13 cellular contexts compared by ENCODE assay signal in the genomic region with DNA sequence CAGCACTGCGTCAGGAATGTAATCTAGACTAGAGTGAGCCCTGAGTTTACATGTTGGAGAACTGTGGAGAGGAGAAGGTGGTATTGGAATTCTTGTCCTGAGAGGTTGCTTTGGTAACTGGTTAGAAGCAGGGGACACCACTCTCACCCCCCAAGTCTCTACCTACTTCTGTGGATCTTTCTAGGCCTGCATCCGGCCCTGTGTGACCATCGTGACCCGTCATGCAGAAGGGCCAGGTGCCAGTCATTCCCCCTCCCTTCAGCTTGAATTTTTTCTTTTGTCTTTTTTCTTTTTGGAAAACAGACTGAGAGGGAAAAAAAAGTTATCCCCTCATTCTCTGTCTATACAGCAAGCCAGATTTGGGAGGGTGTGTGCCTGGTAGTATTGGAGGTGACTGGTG. TPM values are rescaled to one million over a fixed set of nuclear protein-coding genes. Genes with fewer than 3 reads are reported as not detected.
DNase-seq lines count a peak whose midpoint lies in the region; ATAC-seq, FAIRE-seq and TF ChIP-seq lines count a peak whose summit lies in the region.
"Had no signal": no experiment of that assay in that cellular context is flagged by ENCODE, and none has a peak within 500 bp of the region (broad histone marks: within the 10 kb centered on the region; RNA-seq: fewer than 3 reads in every experiment).

No MANE protein-coding gene starts in this region.

- no peaks in the 10 kb centered on the region for H3K27me3 ChIP-seq in Panc1 (ENCODE audit: control insufficient read depth, insufficient read depth, low read length)
- no peaks in the 10 kb centered on the region for H3K27me3 ChIP-seq in osteoblast (ENCODE audit: insufficient read depth, low read length)

- H3K4me2 ChIP-seq in A549 (peak overlapping the region; percentile 94), osteoblast (ENCODE audit: insufficient read depth, low read length) (peak overlapping the region; percentile 91)

- H3K27ac ChIP-seq in A549 (peak overlapping the region in 1 of 2 experiments; percentile 67; a peak in 3 of 6 replicates), Panc1 (ENCODE audit: low read length) (peak overlapping the region; percentile 99), epithelial cell of prostate (peak overlapping the region; percentile 81), osteoblast (ENCODE audit: low read depth, low read length) (peak overlapping the region; percentile 66)

- in situ Hi-C loops in Panc1 (cut with HindIII; ENCODE audit: low pct_unique_long_range_greater_than_20kb, low sequenced_read_pairs): no loop called here

- CTCF ChIA-PET in A549 (lab: Yijun Ruan, JAX): interaction anchor here (0.7 to 9.3 kb wide), 6 partner anchors 22 to 62 kb away, joined by 3 to 89 read pairs (median 4); no protein-coding TSS in a partner anchor
- CTCF ChIA-PET in Panc1 (lab: Charles Lee): no interaction called here

- 93% methylated on average over 4 of the region's 4 CpGs for WGBS in A549 (ENCODE audit: missing lambda C conversion rate)

- ATAC-seq in A549 (no peak), Panc1 (no peak), GM18907 (IDR thresholded peaks at IDR 0.05; ENCODE audit: unreplicated experiment) (no peak)

- TSS peak; percentile 50 for BruUV-seq in Panc1 (replicated peaks; lab: Mats Ljungman, UMichigan)

- no peak overlapping the region for H3K4me3 ChIP-seq in A549
- peak overlapping the region; percentile 53 to 81 for H3K4me3 ChIP-seq in Panc1 (ENCODE audit: low read depth in 2 of 2, low read length in 2 of 2)
- peak overlapping the region; percentile 77 for H3K4me3 ChIP-seq in osteoblast (ENCODE audit: insufficient read depth, low read length)

- intact Hi-C loops in Panc1 (cut with micrococcal nuclease; ENCODE audit: unreplicated experiment): no loop called here

- no peak for TF ChIP-seq RAD21 in A549 (conservative IDR thresholded peaks at IDR 0.05 in 1 of 2, IDR thresholded peaks at IDR 0.05 in 1 of 2)

- POLR2A ChIA-PET in A549 (lab: Yijun Ruan, JAX): no interaction called here
- POLR2A ChIA-PET in Panc1 (lab: Charles Lee): no interaction called here

- H3K4me1 ChIP-seq in A549 (peaks cover 19% of the 10 kb centered on the region), Panc1 (ENCODE audit: control insufficient read depth, insufficient read depth, low read length) (peaks cover 46% of the 10 kb centered on the region), osteoblast (ENCODE audit: insufficient read depth, low read length) (peaks cover 59% of the 10 kb centered on the region)

- no peak for TF ChIP-seq POLR2A in A549 (IDR thresholded peaks at IDR 0.05; ENCODE audit: low read length)

- peaks cover 85% of the 10 kb centered on the region for H3K79me2 ChIP-seq in osteoblast (ENCODE audit: insufficient read depth, low read length)

- H4K20me1 ChIP-seq in osteoblast (ENCODE audit: insufficient read depth, low read length): peaks cover 19% of the 10 kb centered on the region

- DNase-seq in A549 (ENCODE audit: low read depth in 1 of 2, low spot score in 1 of 2): no peak
- DNase-seq in Panc1 (ENCODE audit: low read depth, low spot score): no peak
- no peak for DNase-seq in epithelial cell of prostate (ENCODE audit: low read depth, low spot score)
- DNase-seq in osteoblast (ENCODE audit: insufficient read length, low spot score, missing footprints): peak; percentile 45
- DNase-seq in D341Med (ENCODE audit: low spot score): no peak
- no peak for DNase-seq in NCI-H187 (lab: John Stamatoyannopoulos, UW)
- no peak for DNase-seq in NCI-H446 treated with DMSO at 0.1 percent for 48 hours (lab: John Stamatoyannopoulos, UW)
- DNase-seq: NCI-H187 treated with DMSO at 0.1 percent for 48 hours; stimulated activated CD4-positive, alpha-beta T cell treated with anti-CD3 and anti-CD28 coated beads, Interleukin-12 subunit alpha, Interleukin-12 subunit beta, amount 100 ng/mL, for 4 hours had no signal

- TF ChIP-seq EP300 in A549 (IDR thresholded peaks at IDR 0.05): no peak

- H3K9me3 ChIP-seq in A549: no peaks in the 10 kb centered on the region
- H3K9me3 ChIP-seq in Panc1 (ENCODE audit: control insufficient read depth, insufficient read depth, low read depth, low read length): no peaks in the 10 kb centered on the region
- no peaks in the 10 kb centered on the region for H3K9me3 ChIP-seq in osteoblast (ENCODE audit: low read depth, low read length)

- no peak overlapping the region for H2AFZ ChIP-seq in osteoblast (ENCODE audit: low read length)

- no peaks in the 10 kb centered on the region for H3K36me3 ChIP-seq in Panc1 (ENCODE audit: control insufficient read depth, insufficient read depth, low read length)
- peaks cover 42% of the 10 kb centered on the region for H3K36me3 ChIP-seq in osteoblast (ENCODE audit: insufficient read depth, low read length)

- TF ChIP-seq CTCF in A549 (IDR thresholded peaks at IDR 0.05) (no peak), Panc1 (IDR thresholded peaks at IDR 0.05) (no peak), osteoblast (IDR thresholded peaks at IDR 0.05; ENCODE audit: extremely low read depth, low read depth, low read length) (no peak)

- no peak for FAIRE-seq in A549 (lab: Jason Lieb, UNC)
- FAIRE-seq: RCC 7860, TTC549 had no signal

TF ChIP-seq in A549, 52 proteins besides CTCF, POLR2A, EP300 and RAD21:
- no peak for TF ChIP-seq CBX2 (IDR thresholded peaks at IDR 0.05; ENCODE audit: borderline replicate concordance, low read depth)
- no peak for TF ChIP-seq FOXS1 (CRISPR knock-in tag; IDR thresholded peaks at IDR 0.05)
- TF ChIP-seq, protein P1, sequence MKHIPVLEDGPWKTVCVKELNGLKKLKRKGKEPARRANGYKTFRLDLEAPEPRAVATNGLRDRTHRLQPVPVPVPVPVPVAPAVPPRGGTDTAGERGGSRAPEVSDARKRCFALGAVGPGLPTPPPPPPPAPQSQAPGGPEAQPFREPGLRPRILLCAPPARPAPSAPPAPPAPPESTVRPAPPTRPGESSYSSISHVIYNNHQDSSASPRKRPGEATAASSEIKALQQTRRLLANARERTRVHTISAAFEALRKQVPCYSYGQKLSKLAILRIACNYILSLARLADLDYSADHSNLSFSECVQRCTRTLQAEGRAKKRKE (CRISPR knock-in tag; IDR thresholded peaks at IDR 0.05; ENCODE audit: low read depth): no peak
- no peak for TF ChIP-seq HMGXB4 (CRISPR knock-in tag; IDR thresholded peaks at IDR 0.05; ENCODE audit: borderline replicate concordance)
- no peak for TF ChIP-seq FOSB (CRISPR knock-in tag; IDR thresholded peaks at IDR 0.05)
- TF ChIP-seq, protein P2, sequence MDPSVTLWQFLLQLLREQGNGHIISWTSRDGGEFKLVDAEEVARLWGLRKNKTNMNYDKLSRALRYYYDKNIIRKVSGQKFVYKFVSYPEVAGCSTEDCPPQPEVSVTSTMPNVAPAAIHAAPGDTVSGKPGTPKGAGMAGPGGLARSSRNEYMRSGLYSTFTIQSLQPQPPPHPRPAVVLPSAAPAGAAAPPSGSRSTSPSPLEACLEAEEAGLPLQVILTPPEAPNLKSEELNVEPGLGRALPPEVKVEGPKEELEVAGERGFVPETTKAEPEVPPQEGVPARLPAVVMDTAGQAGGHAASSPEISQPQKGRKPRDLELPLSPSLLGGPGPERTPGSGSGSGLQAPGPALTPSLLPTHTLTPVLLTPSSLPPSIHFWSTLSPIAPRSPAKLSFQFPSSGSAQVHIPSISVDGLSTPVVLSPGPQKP (IDR thresholded peaks at IDR 0.05; ENCODE audit: low read depth, low read length): no peak
- TF ChIP-seq CHD4 (IDR thresholded peaks at IDR 0.05; ENCODE audit: borderline replicate concordance): no peak
- no peak for TF ChIP-seq MAFK (IDR thresholded peaks at IDR 0.05; ENCODE audit: partially characterized antibody)
- no peak for TF ChIP-seq HOXB13 (CRISPR knock-in tag; IDR thresholded peaks at IDR 0.05; ENCODE audit: low read depth)
- no peak for TF ChIP-seq BHLHE40 (IDR thresholded peaks at IDR 0.05; ENCODE audit: low read depth, low read length)
- no peak for TF ChIP-seq MAZ (IDR thresholded peaks at IDR 0.05; ENCODE audit: borderline replicate concordance, low read depth, low read length)
- TF ChIP-seq JUN (IDR thresholded peaks at IDR 0.05): no peak
- TF ChIP-seq KDM5A (IDR thresholded peaks at IDR 0.05): no peak

RNA-seq across cellular contexts. Expression of gene NFIX, which starts 31.8 kb away (rescaled TPM):
- polyA plus RNA-seq in A549 (2011; rRNA removed) (0.52 and 1.0 TPM in 2 replicates), A549 (2017; fragmentation: RNase III; extraction: RNeasy Plus Mini Kit Qiagen cat#74134 plus additional on column Dnase treatment) (3.0 to 4.5 TPM (median 3.0 TPM) in 3 replicates)
- polyA plus RNA-seq in A549 (2012; cell fraction: cytosol; rRNA removed): 1.1 and 1.5 TPM in 2 replicates
- polyA plus RNA-seq in A549 (2012; cell fraction: nucleus; rRNA removed): 1.5 and 2.0 TPM in 2 replicates
- 1.1 and 2.5 TPM in 2 replicates for polyA minus RNA-seq in A549 (2011; rRNA and poly(A)+ RNA removed)
- total RNA-seq in Panc1 (2021; ENCODE audit: unreplicated experiment) (144 TPM), osteoblast (114 and 122 TPM in 2 replicates)
- polyA plus RNA-seq in Panc1 (2012; ENCODE audit: insufficient read length): 107 TPM

RNA-seq across cellular contexts. Expression of gene DAND5, which starts 57.7 kb away (rescaled TPM):
- 0.12 and 0.16 TPM in 2 replicates for polyA plus RNA-seq in A549 (2011; rRNA removed)
- 0.16 and 0.19 TPM in 2 replicates for polyA plus RNA-seq in A549 (2012; cell fraction: cytosol; rRNA removed)
- polyA plus RNA-seq in A549 (2012; cell fraction: nucleus; rRNA removed): 0.35 and 0.54 TPM in 2 replicates
- 0.12 to 0.21 TPM (median 0.14 TPM) in 3 replicates for polyA plus RNA-seq in A549 (2017; fragmentation: RNase III; extraction: RNeasy Plus Mini Kit Qiagen cat#74134 plus additional on column Dnase treatment)
- polyA minus RNA-seq in A549 (2011; rRNA and poly(A)+ RNA removed): 0.08 TPM in 1 of 2 replicates, not detected in the other
- total RNA-seq in Panc1 (2021; ENCODE audit: unreplicated experiment): 0.54 TPM
- 1.5 TPM for polyA plus RNA-seq in Panc1 (2012; ENCODE audit: insufficient read length)
- total RNA-seq in osteoblast: not detected in 2 replicates
- total RNA-seq: mononuclear cell had no signal
